Comparison of ENCODE assay signal across 21 cellular contexts in genomic region chr5:851553-851952, GRCh38. TPM values are rescaled to one million over a fixed set of nuclear protein-coding genes. Genes with fewer than 3 reads are reported as not detected.
DNase-seq lines count a peak whose midpoint lies in the region; ATAC-seq and TF ChIP-seq lines count a peak whose summit lies in the region.
"Had no signal": no experiment of that assay in that cellular context is flagged by ENCODE, and none has a peak within 500 bp of the region (broad histone marks: within the 10 kb centered on the region; RNA-seq: fewer than 3 reads in every experiment).

No MANE protein-coding gene starts in this region.

- peak overlapping the region; percentile 35 for H3K27ac Mint-ChIP-seq in nephron progenitor cell
- H3K27ac Mint-ChIP-seq: activated CD8-positive, alpha-beta T cell treated with anti-CD3 and anti-CD28 coated beads for 36 hours; activated naive CD8-positive, alpha-beta T cell had no signal

- no peak overlapping the region for H3K4me3 Mint-ChIP-seq in nephron progenitor cell
- H3K4me3 Mint-ChIP-seq: activated CD8-positive, alpha-beta T cell treated with anti-CD3 and anti-CD28 coated beads for 36 hours; activated naive CD8-positive, alpha-beta T cell had no signal

- no peaks in the 10 kb centered on the region for H3K9me3 ChIP-seq in right cardiac atrium (ENCODE audit: control insufficient read depth, low read length)
- no peaks in the 10 kb centered on the region for H3K9me3 ChIP-seq in RWPE2 (ENCODE audit: severe bottlenecking)
- no peaks in the 10 kb centered on the region for H3K9me3 ChIP-seq in upper lobe of right lung
- H3K9me3 ChIP-seq: BLaER1, HAP-1, neutrophil, SK-N-SH had no signal

- H3K9me3 Mint-ChIP-seq in nephron progenitor cell, result no peaks in the 10 kb centered on the region
- H3K9me3 Mint-ChIP-seq: activated CD8-positive, alpha-beta T cell treated with anti-CD3 and anti-CD28 coated beads for 36 hours had no signal

- no peaks in the 10 kb centered on the region for H3K4me1 ChIP-seq in right cardiac atrium (ENCODE audit: control insufficient read depth, insufficient read depth, low read length)
- H3K4me1 ChIP-seq in RWPE2 (ENCODE audit: insufficient read depth, poor library complexity, severe bottlenecking), result no peaks in the 10 kb centered on the region
- H3K4me1 ChIP-seq in upper lobe of right lung, result no peaks in the 10 kb centered on the region
- H3K4me1 ChIP-seq: BLaER1, HAP-1 had no signal

- DNase-seq in right cardiac atrium (peak in 2 of 3 donors; percentile 25 to 30), Right ventricle myocardium inferior (ENCODE audit: missing footprints) (no peak), RWPE2 (ENCODE audit: low spot score) (peak; percentile 52), nephron progenitor cell (no peak), upper lobe of right lung (peak; percentile 47), epidermal melanocyte (ENCODE audit: insufficient read length, low spot score) (no peak), SKM-1 treated with dmso at 0.1 percent for 144 hours (lab: John Stamatoyannopoulos, UW; ENCODE audit: unreplicated experiment) (no peak)
- DNase-seq: activated CD8-positive, alpha-beta T cell treated with anti-CD3 and anti-CD28 coated beads for 36 hours; kidney glomerular epithelial cell; mammary epithelial cell; MV-4-11; NCI-H1436; NCI-H2081 treated with DMSO at 0.1 percent for 48 hours; SK-N-SH; stimulated activated CD4-positive, alpha-beta T cell treated with anti-CD3 and anti-CD28 coated beads, Interleukin-4, amount 100 ng/mL, for 4 hours; T-helper 2 cell had no signal

- H3K27ac ChIP-seq in right cardiac atrium (ENCODE audit: low read length), result no peak overlapping the region
- no peak overlapping the region for H3K27ac ChIP-seq in RWPE2 (ENCODE audit: poor library complexity, severe bottlenecking)
- H3K27ac ChIP-seq in upper lobe of right lung, result no peak overlapping the region
- H3K27ac ChIP-seq: BLaER1, neutrophil had no signal

- no peaks in the 10 kb centered on the region for H3K36me3 Mint-ChIP-seq in nephron progenitor cell (ENCODE audit: low read depth)

- H3K36me3 ChIP-seq in RWPE2 (ENCODE audit: low read depth) (no peaks in the 10 kb centered on the region), upper lobe of right lung (no peaks in the 10 kb centered on the region)
- H3K36me3 ChIP-seq: BLaER1, HAP-1, neutrophil had no signal

- ATAC-seq in right cardiac atrium, result no peak
- no peak for ATAC-seq in Right ventricle myocardium inferior
- ATAC-seq in RWPE2 (ENCODE audit: low read depth), result no peak
- ATAC-seq in upper lobe of right lung, result no peak
- no peak for ATAC-seq in HG03442 (IDR thresholded peaks at IDR 0.05; ENCODE audit: unreplicated experiment)
- ATAC-seq: activated CD8-positive, alpha-beta T cell treated with anti-CD3 and anti-CD28 coated beads for 36 hours had no signal

- intact Hi-C loops in right cardiac atrium (cut with DNase I), result no loop called here
- intact Hi-C loops in Right ventricle myocardium inferior (cut with DNase I), result no loop called here
- intact Hi-C loops in upper lobe of right lung (cut with DNase I), result no loop called here

- H3K27me3 Mint-ChIP-seq in nephron progenitor cell (ENCODE audit: low read depth, poor library complexity), result peaks cover 10% of the 10 kb centered on the region

- H3K4me1 Mint-ChIP-seq in nephron progenitor cell, result peaks cover 31% of the 10 kb centered on the region

- H3K4me3 ChIP-seq in right cardiac atrium (ENCODE audit: low read length), result no peak overlapping the region
- H3K4me3 ChIP-seq in RWPE2 (ENCODE audit: severe bottlenecking), result no peak overlapping the region
- H3K4me3 ChIP-seq in upper lobe of right lung, result no peak overlapping the region
- H3K4me3 ChIP-seq: BLaER1, HAP-1 had no signal

- no peak for TF ChIP-seq CTCF in RWPE2 (IDR thresholded peaks at IDR 0.05; ENCODE audit: poor library complexity, severe bottlenecking)
- no peak for TF ChIP-seq CTCF in nephron progenitor cell (IDR thresholded peaks at IDR 0.05)
- TF ChIP-seq CTCF in upper lobe of right lung (IDR thresholded peaks at IDR 0.05), result no peak

- no peaks in the 10 kb centered on the region for H3K27me3 ChIP-seq in right cardiac atrium (ENCODE audit: control insufficient read depth, insufficient read depth)
- H3K27me3 ChIP-seq in RWPE2 (ENCODE audit: insufficient read depth, poor library complexity, severe bottlenecking), result peaks cover 29% of the 10 kb centered on the region
- peaks cover 19% of the 10 kb centered on the region for H3K27me3 ChIP-seq in upper lobe of right lung
- H3K27me3 ChIP-seq: BLaER1, neutrophil had no signal

- 80% methylated on average over 16 of the region's 16 CpGs for WGBS in right cardiac atrium

RNA-seq across cellular contexts. Expression of gene ZDHHC11, which starts 0.8 kb away (rescaled TPM):
- total RNA-seq in right cardiac atrium (10 to 100 TPM; 19.3 to 66.1 (median 37.4) TPM), Right ventricle myocardium inferior (38.0 TPM), upper lobe of right lung (12.6 TPM)
- polyA plus RNA-seq in right cardiac atrium, result 5.8 TPM

RNA-seq across cellular contexts. Expression of gene BRD9, which starts 41.0 kb away (rescaled TPM):
- 10 to 100 TPM; 25.1 to 41.3 (median 34.0) TPM for total RNA-seq in right cardiac atrium
- polyA plus RNA-seq in right cardiac atrium, result 17.1 TPM
- total RNA-seq in Right ventricle myocardium inferior, result 27.9 TPM
- total RNA-seq in upper lobe of right lung, result 33.8 TPM

RNA-seq across cellular contexts. Expression of gene TRIP13, which starts 41.1 kb away (rescaled TPM):
- under 1 TPM; 0.25 to 0.94 (median 0.58) TPM for total RNA-seq in right cardiac atrium
- polyA plus RNA-seq in right cardiac atrium, result 0.27 TPM
- total RNA-seq in Right ventricle myocardium inferior, result 0.38 TPM
- 0.81 TPM for total RNA-seq in upper lobe of right lung

Comparison
In these comparisons a context has a peak if more than half of its experiments do, and no peak if none do; other contexts are left out.
1. DNase-seq: peak in right cardiac atrium (2 of 3), RWPE2 (single experiment) and upper lobe of right lung (single experiment); none in Right ventricle myocardium inferior (single experiment), nephron progenitor cell (single experiment), epidermal melanocyte (single experiment) and SKM-1 treated with dmso at 0.1 percent for 144 hours (single experiment).